Comparison of ENCODE assay signal across 8 cellular contexts in the genomic region with DNA sequence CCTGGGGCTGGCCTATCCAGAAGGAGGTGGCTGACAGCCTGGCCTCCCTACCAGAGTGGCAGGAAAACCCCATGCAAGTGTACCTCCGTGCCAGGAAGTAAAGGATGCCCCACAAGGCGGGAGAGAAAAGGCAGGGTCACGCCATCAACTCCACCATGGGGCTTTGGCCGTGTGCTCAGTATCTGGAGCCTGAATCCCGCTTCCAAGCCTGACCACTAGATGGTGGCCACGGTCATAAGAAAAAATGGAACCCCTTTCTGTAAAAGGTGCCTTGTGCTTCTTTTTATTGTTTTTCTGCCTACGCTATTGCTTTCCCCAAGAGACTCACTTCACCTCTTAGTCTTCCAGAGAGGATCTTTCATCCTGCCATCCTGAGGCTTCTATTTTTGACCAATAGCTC.
DNase-seq lines count a peak whose midpoint lies in the region; ATAC-seq and TF ChIP-seq lines count a peak whose summit lies in the region.
"Not testable (repeated sequence)": the region's sequence is repeated elsewhere in the genome, so short reads cannot be mapped to it uniquely, and the experiment has no call there.

No MANE protein-coding gene starts in this region.

- not testable (repeated sequence) for H4K5ac ChIP-seq in IMR-90 (ENCODE audit: low read depth, low read length)

- POLR2A ChIA-PET in IMR-90 (lab: Charles Lee; ENCODE audit: unreplicated experiment): not testable (repeated sequence)

- not testable (repeated sequence) for H4K20me1 ChIP-seq in IMR-90 (ENCODE audit: insufficient read depth, low read length)

- not testable (repeated sequence) for H3K9me3 ChIP-seq in IMR-90 (ENCODE audit: control insufficient read depth, insufficient read depth, low read length)

- no CpG with 5 or more reads among the region's 7 CpGs for WGBS in IMR-90 (ENCODE audit: extremely low coverage in 2 of 2, insufficient read length in 1 of 2), 2 experiments

- intact Hi-C loops in IMR-90 (cut with micrococcal nuclease); sciatic nerve (cut with DNase I): not testable (repeated sequence)

- H3K4me2 ChIP-seq in IMR-90 (ENCODE audit: low read depth, low read length): not testable (repeated sequence)

- H3K9ac ChIP-seq in IMR-90 (ENCODE audit: low read depth, low read length): not testable (repeated sequence)

- not testable (repeated sequence) for DNase-seq in IMR-90; foreskin keratinocyte; sciatic nerve (ENCODE audit: low spot score)

- not testable (repeated sequence) for H3K27ac ChIP-seq in IMR-90 (ENCODE audit: insufficient read depth, low read length); foreskin keratinocyte

- H2AFZ ChIP-seq in IMR-90 (replicated peaks; ENCODE audit: low read length, poor library complexity): not testable (repeated sequence)

- H2BK120ac ChIP-seq in IMR-90 (ENCODE audit: low read depth, low read length): not testable (repeated sequence)

- H3K4me1 ChIP-seq in IMR-90 (ENCODE audit: control insufficient read depth, insufficient read depth, low read length); foreskin keratinocyte: not testable (repeated sequence)

- CTCF ChIA-PET in IMR-90 (lab: Yijun Ruan, JAX): not testable (repeated sequence)

- not testable (repeated sequence) for H3K14ac ChIP-seq in IMR-90 (replicated peaks; ENCODE audit: low read depth, low read length)

- not testable (repeated sequence) for H2AK9ac ChIP-seq in IMR-90 (replicated peaks; ENCODE audit: low read depth, low read length, poor library complexity)

- not testable (repeated sequence) for H2AK5ac ChIP-seq in IMR-90 (ENCODE audit: low read depth, low read length)

- TF ChIP-seq RAD21 in IMR-90 (IDR thresholded peaks at IDR 0.05; ENCODE audit: low read length): not testable (repeated sequence)

- H3K4me3 ChIP-seq in IMR-90 (ENCODE audit: insufficient read depth, low read depth, low read length): not testable (repeated sequence)

- not testable (repeated sequence) for H3K23ac ChIP-seq in IMR-90 (ENCODE audit: low read depth, low read length)

- not testable (repeated sequence) for BruUV-seq in IMR-90 (replicated peaks; lab: Mats Ljungman, UMichigan)

- dilution Hi-C loops in IMR-90 (cut with HindIII; ENCODE audit: low sequenced_read_pairs, unreplicated experiment): not testable (repeated sequence)

- H3K56ac ChIP-seq in IMR-90 (ENCODE audit: extremely low read depth, insufficient read depth, low read length): not testable (repeated sequence)

- not testable (repeated sequence) for TF ChIP-seq POLR2A in IMR-90 (IDR thresholded peaks at IDR 0.05; ENCODE audit: low read depth, low read length)

- ATAC-seq in GM18502 (IDR thresholded peaks at IDR 0.05; ENCODE audit: poor library complexity, unreplicated experiment) (peak; percentile 89), GM19397 (IDR thresholded peaks at IDR 0.05; ENCODE audit: unreplicated experiment) (peak; percentile 50), GM21717 (IDR thresholded peaks at IDR 0.05; ENCODE audit: unreplicated experiment) (peak; percentile 63), HG02885 (IDR thresholded peaks at IDR 0.05; ENCODE audit: poor library complexity, unreplicated experiment) (peak; percentile 83), HG03159 (IDR thresholded peaks at IDR 0.05; ENCODE audit: unreplicated experiment) (peak; percentile 87), IMR-90 (ENCODE audit: low read depth) (peak; percentile 89), foreskin keratinocyte (peak; percentile 79), sciatic nerve (peak; percentile 74)

- H3K9me1 ChIP-seq in IMR-90 (ENCODE audit: insufficient read depth, low read length): not testable (repeated sequence)

- not testable (repeated sequence) for H3K18ac ChIP-seq in IMR-90 (ENCODE audit: low read depth, low read length)

- H3K4ac ChIP-seq in IMR-90 (ENCODE audit: low read depth, low read length): not testable (repeated sequence)

- H2BK20ac ChIP-seq in IMR-90 (ENCODE audit: low read depth, low read length): not testable (repeated sequence)

- H3K79me1 ChIP-seq in IMR-90 (ENCODE audit: low read depth in 1 of 2, low read length in 2 of 2): not testable (repeated sequence)

- not testable (repeated sequence) for H4K8ac ChIP-seq in IMR-90 (ENCODE audit: low read depth in 2 of 2, low read length in 2 of 2)

- not testable (repeated sequence) for TF ChIP-seq CTCF in IMR-90 (conservative IDR thresholded peaks at IDR 0.05; ENCODE audit: low read depth, low read length); foreskin keratinocyte (conservative IDR thresholded peaks at IDR 0.05)

- H4K91ac ChIP-seq in IMR-90 (ENCODE audit: insufficient read depth, low read depth, low read length): not testable (repeated sequence)

- not testable (repeated sequence) for H2BK5ac ChIP-seq in IMR-90 (ENCODE audit: low read depth, low read length, poor library complexity, severe bottlenecking)

- not testable (repeated sequence) for H3K27me3 ChIP-seq in IMR-90 (ENCODE audit: control insufficient read depth, insufficient read depth, low read length); foreskin keratinocyte

- not testable (repeated sequence) for H3K36me3 ChIP-seq in IMR-90 (ENCODE audit: control insufficient read depth, insufficient read depth, low read length)

- H2BK15ac ChIP-seq in IMR-90 (ENCODE audit: low read depth, low read length): not testable (repeated sequence)

- in situ Hi-C loops in IMR-90 (cut with MboI; ENCODE audit: low sequenced_read_pairs): not testable (repeated sequence)
